ENCODE assay signal across 8 cellular contexts in the genomic region with DNA sequence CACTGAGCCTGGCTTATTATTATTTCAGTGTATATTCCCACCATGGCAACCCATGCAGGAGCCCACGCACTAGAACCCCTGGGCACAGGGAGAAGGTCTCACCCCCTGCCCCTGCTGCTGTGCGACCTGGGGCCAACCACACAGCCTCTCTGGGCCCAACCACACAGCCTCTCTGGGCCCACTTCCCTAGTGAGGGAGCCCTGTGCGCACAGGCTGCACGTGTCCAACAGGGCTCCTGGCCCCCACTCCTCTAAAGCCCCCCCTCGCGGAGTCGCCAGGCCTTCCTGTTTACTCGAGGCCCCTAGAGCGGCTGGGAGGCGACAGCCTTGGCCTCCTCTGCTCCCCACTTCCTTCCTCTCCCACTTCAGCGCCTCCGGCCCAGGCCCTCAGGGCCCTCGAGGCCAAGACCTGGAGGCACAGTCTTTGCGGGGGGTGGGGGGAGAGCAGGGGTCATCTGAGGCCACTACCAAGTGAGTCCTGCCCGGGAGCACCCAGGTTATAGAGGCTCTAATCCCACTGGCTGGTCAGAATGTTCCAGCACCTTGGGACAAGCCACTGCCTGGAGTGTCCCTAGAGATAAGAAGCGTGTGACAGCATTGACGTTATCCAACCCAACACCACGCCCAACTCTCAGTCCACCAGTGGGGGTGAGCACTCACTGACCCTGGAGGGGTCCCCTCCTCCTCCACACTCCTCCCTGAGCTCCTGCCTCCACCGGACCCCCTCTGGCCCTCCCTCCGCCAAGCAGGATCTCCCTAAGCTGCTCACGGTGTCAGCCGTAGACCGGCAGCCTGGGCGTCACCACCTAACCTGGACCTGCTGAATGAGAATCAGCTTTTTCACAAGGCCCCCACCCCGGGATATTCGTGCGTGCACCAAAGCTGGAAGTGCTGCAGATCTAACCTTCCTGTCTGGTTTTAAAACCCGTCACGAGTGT. TPM values are rescaled to one million over a fixed set of nuclear protein-coding genes. Genes with fewer than 3 reads are reported as not detected.
DNase-seq lines count a peak whose midpoint lies in the region; ATAC-seq and TF ChIP-seq lines count a peak whose summit lies in the region.

No MANE protein-coding gene starts in this region.

- peaks cover 41% of the 10 kb centered on the region for H3K4me1 Mint-ChIP-seq in activated CD4-positive, alpha-beta memory T cell treated with anti-CD3 and anti-CD28 coated beads, Interleukin-2, amount 10 ng/mL, durations not matched to agents 7 days and 5 days
- H3K4me1 Mint-ChIP-seq in osteocyte (ENCODE audit: unreplicated experiment), result peaks cover 22% of the 10 kb centered on the region

- H3K36me3 Mint-ChIP-seq in activated CD4-positive, alpha-beta memory T cell treated with anti-CD3 and anti-CD28 coated beads, Interleukin-2, amount 10 ng/mL, durations not matched to agents 7 days and 5 days (ENCODE audit: low read depth), result peaks cover 11% of the 10 kb centered on the region
- peaks cover 3% of the 10 kb centered on the region for H3K36me3 Mint-ChIP-seq in osteocyte (ENCODE audit: unreplicated experiment)

- DNase-seq in activated CD4-positive, alpha-beta memory T cell treated with anti-CD3 and anti-CD28 coated beads, Interleukin-2, amount 10 ng/mL, durations not matched to agents 7 days and 5 days, result peak; percentile 71
- DNase-seq in head of caudate nucleus (peak in 41 of 42 donors; percentile 20 to 72 (median 50)), sciatic nerve (ENCODE audit: low spot score) (peak; percentile 88), NCI-H1417 (lab: John Stamatoyannopoulos, UW) (no peak), osteocyte (ENCODE audit: extremely low spot score, unreplicated experiment) (no peak)

- H3K27ac Mint-ChIP-seq in activated CD4-positive, alpha-beta memory T cell treated with anti-CD3 and anti-CD28 coated beads, Interleukin-2, amount 10 ng/mL, durations not matched to agents 7 days and 5 days, result peak overlapping the region; percentile 85
- no peak overlapping the region for H3K27ac Mint-ChIP-seq in osteocyte (ENCODE audit: unreplicated experiment)

- POLR2A ChIA-PET in activated CD4-positive, alpha-beta memory T cell treated with anti-CD3 and anti-CD28 coated beads, Interleukin-2, amount 10 ng/mL, durations not matched to agents 7 days and 5 days (lab: Charles Lee), result interaction anchor here (0.6 to 1.8 kb wide), 6 partner anchors 8 to 128 kb away, joined by 3 to 6 read pairs (median 4); a partner anchor contains a TSS

- no peak for TF ChIP-seq CTCF in osteocyte (IDR thresholded peaks at IDR 0.05)

- CTCF ChIA-PET in activated CD4-positive, alpha-beta memory T cell treated with anti-CD3 and anti-CD28 coated beads, Interleukin-2, amount 10 ng/mL, durations not matched to agents 7 days and 5 days (lab: Charles Lee), result interaction anchor here (1.0 to 3.5 kb wide), 3 partner anchors 8 to 127 kb away, joined by 7 to 18 read pairs (median 7); a partner anchor contains a TSS

- no peaks in the 10 kb centered on the region for H3K9me3 Mint-ChIP-seq in activated CD4-positive, alpha-beta memory T cell treated with anti-CD3 and anti-CD28 coated beads, Interleukin-2, amount 10 ng/mL, durations not matched to agents 7 days and 5 days
- no peaks in the 10 kb centered on the region for H3K9me3 Mint-ChIP-seq in osteocyte (ENCODE audit: unreplicated experiment)

- peak; percentile 50 for ATAC-seq in GM21619 (IDR thresholded peaks at IDR 0.05; ENCODE audit: unreplicated experiment)
- peak; percentile 87 for ATAC-seq in sciatic nerve
- no peak for ATAC-seq in HG02981 (IDR thresholded peaks at IDR 0.05; ENCODE audit: unreplicated experiment)
- ATAC-seq in HG02588 (IDR thresholded peaks at IDR 0.05; ENCODE audit: unreplicated experiment), result no peak

- peak overlapping the region; percentile 18 for H3K4me3 Mint-ChIP-seq in activated CD4-positive, alpha-beta memory T cell treated with anti-CD3 and anti-CD28 coated beads, Interleukin-2, amount 10 ng/mL, durations not matched to agents 7 days and 5 days
- no peak overlapping the region for H3K4me3 Mint-ChIP-seq in osteocyte (ENCODE audit: unreplicated experiment)

- no peaks in the 10 kb centered on the region for H3K27me3 Mint-ChIP-seq in activated CD4-positive, alpha-beta memory T cell treated with anti-CD3 and anti-CD28 coated beads, Interleukin-2, amount 10 ng/mL, durations not matched to agents 7 days and 5 days
- H3K27me3 Mint-ChIP-seq in osteocyte (ENCODE audit: unreplicated experiment), result no peaks in the 10 kb centered on the region

- intact Hi-C loops in head of caudate nucleus (cut with DNase I) (no loop called here), sciatic nerve (cut with DNase I) (no loop called here)

RNA-seq across cellular contexts. Expression of a gene that starts 7.9 kb away (rescaled TPM):
- 10 to 100 TPM; 13.1 to 14.1 TPM for total RNA-seq in activated CD4-positive, alpha-beta memory T cell treated with anti-CD3 and anti-CD28 coated beads, Interleukin-2, amount 10 ng/mL, durations not matched to agents 7 days and 5 days
- total RNA-seq in sciatic nerve (285 TPM), osteocyte (140 and 143 TPM in 2 replicates)

RNA-seq across cellular contexts. Expression of a gene that starts 15.1 kb away (rescaled TPM):
- 10 to 100 TPM; 80.9 to 81.9 TPM for total RNA-seq in activated CD4-positive, alpha-beta memory T cell treated with anti-CD3 and anti-CD28 coated beads, Interleukin-2, amount 10 ng/mL, durations not matched to agents 7 days and 5 days
- total RNA-seq in sciatic nerve, result 61.0 TPM
- total RNA-seq in osteocyte, result 57.6 and 65.8 TPM in 2 replicates

RNA-seq across cellular contexts. Expression of a gene that starts 37.1 kb away (rescaled TPM):
- total RNA-seq in activated CD4-positive, alpha-beta memory T cell treated with anti-CD3 and anti-CD28 coated beads, Interleukin-2, amount 10 ng/mL, durations not matched to agents 7 days and 5 days, result 100 to 1,000 TPM; 141 to 146 TPM
- 108 TPM for total RNA-seq in sciatic nerve
- total RNA-seq in osteocyte, result 73.4 and 77.0 TPM in 2 replicates

RNA-seq across cellular contexts. Expression of a gene that starts 54.5 kb away (rescaled TPM):
- total RNA-seq in activated CD4-positive, alpha-beta memory T cell treated with anti-CD3 and anti-CD28 coated beads, Interleukin-2, amount 10 ng/mL, durations not matched to agents 7 days and 5 days, result 10 to 100 TPM; 19.4 to 21.5 TPM
- total RNA-seq in sciatic nerve, result 19.6 TPM
- 21.4 and 25.1 TPM in 2 replicates for total RNA-seq in osteocyte

RNA-seq across cellular contexts. Expression of a gene that starts 59.7 kb away (rescaled TPM):
- 10 to 100 TPM; 65.6 to 65.8 TPM for total RNA-seq in activated CD4-positive, alpha-beta memory T cell treated with anti-CD3 and anti-CD28 coated beads, Interleukin-2, amount 10 ng/mL, durations not matched to agents 7 days and 5 days
- total RNA-seq in sciatic nerve (69.7 TPM), osteocyte (58.7 and 65.1 TPM in 2 replicates)

Comparison
In these comparisons a context has a peak if more than half of its experiments do, and no peak if none do; other contexts are left out.
1. ATAC-seq: peak in GM21619 (single experiment) and sciatic nerve (single experiment); none in HG02981 (single experiment) and HG02588 (single experiment).
2. DNase-seq: peak in activated CD4-positive, alpha-beta memory T cell treated with anti-CD3 and anti-CD28 coated beads, Interleukin-2, amount 10 ng/mL, durations not matched to agents 7 days and 5 days (single experiment), head of caudate nucleus (41 of 42) and sciatic nerve (single experiment); none in NCI-H1417 (0 of 3) and osteocyte (single experiment).